1 cellular context compared by ENCODE assay signal in the genomic region with DNA sequence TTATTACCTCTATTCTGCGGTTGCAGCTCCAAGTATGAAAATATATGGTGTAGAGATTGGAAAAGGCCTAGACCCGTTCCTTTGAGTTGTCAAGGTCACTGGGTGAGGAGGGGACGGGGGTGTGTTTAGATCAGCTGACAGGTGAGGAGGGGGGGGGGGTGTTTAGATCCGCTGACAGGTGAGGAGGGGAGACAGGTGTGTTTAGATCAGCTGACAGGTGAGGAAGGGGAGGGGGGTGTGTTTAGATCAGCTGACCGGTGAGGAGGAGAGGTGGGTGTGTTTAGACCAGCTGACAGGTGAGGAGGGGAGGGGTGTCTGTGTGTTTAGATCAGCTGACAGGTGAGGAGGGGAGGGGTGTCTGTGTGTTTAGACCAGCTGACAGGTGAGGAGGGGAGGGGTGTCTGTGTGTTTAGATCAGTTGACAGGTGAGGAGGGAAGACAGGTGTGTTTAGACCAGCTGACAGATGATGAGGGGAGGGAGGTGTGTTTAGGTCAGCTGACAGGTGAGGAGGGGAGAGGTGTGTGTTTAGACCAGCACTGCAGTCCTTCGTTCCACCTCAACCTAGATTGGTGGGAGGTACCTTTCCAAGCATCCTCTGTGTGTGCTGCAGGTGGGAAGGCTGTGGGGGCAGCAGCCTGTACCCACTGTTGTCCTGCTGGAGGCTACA.
TF ChIP-seq lines count a peak whose summit lies in the region.

No MANE protein-coding gene starts in this region.

TF ChIP-seq in SK-N-SH, 30 proteins besides CTCF, POLR2A, EP300 and RAD21 (continued from another document):
- TF ChIP-seq ELF1 (IDR thresholded peaks at IDR 0.05) = no peak
- no peak for TF ChIP-seq TCF12 (IDR thresholded peaks at IDR 0.05)
- TF ChIP-seq, protein P1, sequence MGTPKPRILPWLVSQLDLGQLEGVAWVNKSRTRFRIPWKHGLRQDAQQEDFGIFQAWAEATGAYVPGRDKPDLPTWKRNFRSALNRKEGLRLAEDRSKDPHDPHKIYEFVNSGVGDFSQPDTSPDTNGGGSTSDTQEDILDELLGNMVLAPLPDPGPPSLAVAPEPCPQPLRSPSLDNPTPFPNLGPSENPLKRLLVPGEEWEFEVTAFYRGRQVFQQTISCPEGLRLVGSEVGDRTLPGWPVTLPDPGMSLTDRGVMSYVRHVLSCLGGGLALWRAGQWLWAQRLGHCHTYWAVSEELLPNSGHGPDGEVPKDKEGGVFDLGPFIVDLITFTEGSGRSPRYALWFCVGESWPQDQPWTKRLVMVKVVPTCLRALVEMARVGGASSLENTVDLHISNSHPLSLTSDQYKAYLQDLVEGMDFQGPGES (IDR thresholded peaks at IDR 0.05; ENCODE audit: low read depth, low read length) = no peak
- TF ChIP-seq MEF2A (IDR thresholded peaks at IDR 0.05; ENCODE audit: borderline replicate concordance, low read depth) = no peak
- no peak for TF ChIP-seq NRF1 (IDR thresholded peaks at IDR 0.05; ENCODE audit: low read depth, low read length)
- TF ChIP-seq GATA2 (CRISPR knock-in tag; IDR thresholded peaks at IDR 0.05) = no peak
- no peak for TF ChIP-seq GABPA (IDR thresholded peaks at IDR 0.05; ENCODE audit: low read depth)
- TF ChIP-seq CHD2 (IDR thresholded peaks at IDR 0.05; ENCODE audit: low read length, partially characterized antibody) = no peak
- TF ChIP-seq JUND (IDR thresholded peaks at IDR 0.05) = no peak
